Comparison of ENCODE assay signal across 18 cellular contexts in genomic region chr12:91250273-91250672, GRCh38.
DNase-seq lines count a peak whose midpoint lies in the region; TF ChIP-seq lines count a peak whose summit lies in the region.
"Had no signal": no experiment of that assay in that cellular context is flagged by ENCODE, and none has a peak within 500 bp of the region (broad histone marks: within the 10 kb centered on the region; RNA-seq: fewer than 3 reads in every experiment).

No MANE protein-coding gene starts in this region.

- no peaks in the 10 kb centered on the region for H3K4me1 Mint-ChIP-seq in activated CD4-positive, alpha-beta memory T cell treated with anti-CD3 and anti-CD28 coated beads, Interleukin-2, amount 10 ng/mL, durations not matched to agents 7 days and 5 days
- H3K4me1 Mint-ChIP-seq: GM23338, immature natural killer cell, WTC11 had no signal

- CTCF ChIA-PET in activated CD4-positive, alpha-beta memory T cell treated with anti-CD3 and anti-CD28 coated beads, Interleukin-2, amount 10 ng/mL, durations not matched to agents 7 days and 5 days (lab: Charles Lee) = no interaction called here

- no peak overlapping the region for H3K4me3 ChIP-seq in fibroblast of the aortic adventitia (ENCODE audit: low read depth, low read length)
- H3K4me3 ChIP-seq in thyroid gland (replicated peaks in 1 of 3) = no peak overlapping the region
- H3K4me3 ChIP-seq in adrenal gland = no peak overlapping the region
- H3K4me3 ChIP-seq: BLaER1, GM23338, tibial artery had no signal

- H3K36me3 ChIP-seq in thyroid gland = no peaks in the 10 kb centered on the region
- H3K36me3 ChIP-seq in adrenal gland (replicated peaks in 1 of 2) = no peaks in the 10 kb centered on the region
- H3K36me3 ChIP-seq: BLaER1, tibial artery had no signal

- 76 to 80% methylated on average over 2 of the region's 2 CpGs for WGBS in thyroid gland, 2 donors
- WGBS in adrenal gland, 4 donors = 57 to 74% (median 70%) methylated on average over 2 of the region's 2 CpGs

- H3K27me3 ChIP-seq in thyroid gland (no peaks in the 10 kb centered on the region), adrenal gland (no peaks in the 10 kb centered on the region)
- H3K27me3 ChIP-seq: BLaER1, tibial artery had no signal

- TF ChIP-seq CTCF in fibroblast of the aortic adventitia (IDR thresholded peaks at IDR 0.05; ENCODE audit: insufficient read depth, low read length) = no peak
- no peak for TF ChIP-seq CTCF in thyroid gland (IDR thresholded peaks at IDR 0.05)
- no peak for TF ChIP-seq CTCF in adrenal gland (IDR thresholded peaks at IDR 0.05)

- no peaks in the 10 kb centered on the region for H3K27me3 Mint-ChIP-seq in activated CD4-positive, alpha-beta memory T cell treated with anti-CD3 and anti-CD28 coated beads, Interleukin-2, amount 10 ng/mL, durations not matched to agents 7 days and 5 days

- intact Hi-C loops in thyroid gland (cut with DNase I) (no loop called here), adrenal gland (cut with DNase I) (no loop called here)

- H3K27ac ChIP-seq in thyroid gland = peak overlapping the region; percentile 17 to 44 (median 32)
- peak overlapping the region in 2 of 5 donors; percentile 29 to 44 for H3K27ac ChIP-seq in adrenal gland
- H3K27ac ChIP-seq: BLaER1 had no signal

- peak; percentile 49 for DNase-seq in LHCN-M2 (ENCODE audit: low read depth)
- peak; percentile 60 for DNase-seq in fibroblast of the aortic adventitia (ENCODE audit: low read depth)
- peak; percentile 48 for DNase-seq in myocyte (ENCODE audit: low read depth)
- no peak for DNase-seq in thyroid gland
- DNase-seq in activated gamma-delta T cell (lab: John Stamatoyannopoulos, UW) = no peak
- no peak for DNase-seq in activated CD4-positive, alpha-beta memory T cell treated with anti-CD3 and anti-CD28 coated beads, Interleukin-2, amount 10 ng/mL, durations not matched to agents 7 days and 5 days
- DNase-seq in adrenal gland = no peak
- no peak for DNase-seq in RPMI8226
- DNase-seq: DMS53; effector CD8-positive, alpha-beta T cell; immature natural killer cell; NCI-H2081 treated with DMSO at 0.1 percent for 48 hours; NCI-H774; stimulated activated CD4-positive, alpha-beta T cell treated with anti-CD3 and anti-CD28 coated beads, Interleukin-2, amount 100 ng/mL, for 24 hours; tibial artery had no signal

- no peak overlapping the region for H3K4me3 Mint-ChIP-seq in activated CD4-positive, alpha-beta memory T cell treated with anti-CD3 and anti-CD28 coated beads, Interleukin-2, amount 10 ng/mL, durations not matched to agents 7 days and 5 days
- H3K4me3 Mint-ChIP-seq: GM23338, immature natural killer cell, WTC11 had no signal

- no peaks in the 10 kb centered on the region for H3K9me3 Mint-ChIP-seq in activated CD4-positive, alpha-beta memory T cell treated with anti-CD3 and anti-CD28 coated beads, Interleukin-2, amount 10 ng/mL, durations not matched to agents 7 days and 5 days
- H3K9me3 Mint-ChIP-seq: GM23338, WTC11 had no signal

- POLR2A ChIA-PET in activated CD4-positive, alpha-beta memory T cell treated with anti-CD3 and anti-CD28 coated beads, Interleukin-2, amount 10 ng/mL, durations not matched to agents 7 days and 5 days (lab: Charles Lee) = no interaction called here

- H3K9me3 ChIP-seq in thyroid gland = no peaks in the 10 kb centered on the region
- H3K9me3 ChIP-seq in adrenal gland (replicated peaks in 1 of 3) = peaks cover 0 to 6% (median 0%) of the 10 kb centered on the region in 3 donors
- H3K9me3 ChIP-seq: BLaER1, tibial artery had no signal

- no peak for TF ChIP-seq POLR2A in thyroid gland (IDR thresholded peaks at IDR 0.05)
- no peak for TF ChIP-seq POLR2A in adrenal gland (IDR thresholded peaks at IDR 0.05)

- H3K4me1 ChIP-seq in thyroid gland (no peaks in the 10 kb centered on the region), adrenal gland (replicated peaks in 1 of 2) (no peaks in the 10 kb centered on the region)
- H3K4me1 ChIP-seq: BLaER1, tibial artery had no signal

- H3K36me3 Mint-ChIP-seq in activated CD4-positive, alpha-beta memory T cell treated with anti-CD3 and anti-CD28 coated beads, Interleukin-2, amount 10 ng/mL, durations not matched to agents 7 days and 5 days (ENCODE audit: low read depth) = no peaks in the 10 kb centered on the region
- H3K36me3 Mint-ChIP-seq: immature natural killer cell, WTC11 had no signal

- no peak overlapping the region for H3K27ac Mint-ChIP-seq in activated CD4-positive, alpha-beta memory T cell treated with anti-CD3 and anti-CD28 coated beads, Interleukin-2, amount 10 ng/mL, durations not matched to agents 7 days and 5 days
- H3K27ac Mint-ChIP-seq: GM23338, immature natural killer cell, WTC11 had no signal

Comparison
In these comparisons a context has a peak if more than half of its experiments do, and no peak if none do; other contexts are left out.
1. DNase-seq: peak in LHCN-M2 (single experiment), fibroblast of the aortic adventitia (single experiment) and myocyte (single experiment); none in thyroid gland (0 of 2), activated gamma-delta T cell (single experiment), activated CD4-positive, alpha-beta memory T cell treated with anti-CD3 and anti-CD28 coated beads, Interleukin-2, amount 10 ng/mL, durations not matched to agents 7 days and 5 days (single experiment), adrenal gland (0 of 7) and RPMI8226 (single experiment).